In the genomic region with DNA sequence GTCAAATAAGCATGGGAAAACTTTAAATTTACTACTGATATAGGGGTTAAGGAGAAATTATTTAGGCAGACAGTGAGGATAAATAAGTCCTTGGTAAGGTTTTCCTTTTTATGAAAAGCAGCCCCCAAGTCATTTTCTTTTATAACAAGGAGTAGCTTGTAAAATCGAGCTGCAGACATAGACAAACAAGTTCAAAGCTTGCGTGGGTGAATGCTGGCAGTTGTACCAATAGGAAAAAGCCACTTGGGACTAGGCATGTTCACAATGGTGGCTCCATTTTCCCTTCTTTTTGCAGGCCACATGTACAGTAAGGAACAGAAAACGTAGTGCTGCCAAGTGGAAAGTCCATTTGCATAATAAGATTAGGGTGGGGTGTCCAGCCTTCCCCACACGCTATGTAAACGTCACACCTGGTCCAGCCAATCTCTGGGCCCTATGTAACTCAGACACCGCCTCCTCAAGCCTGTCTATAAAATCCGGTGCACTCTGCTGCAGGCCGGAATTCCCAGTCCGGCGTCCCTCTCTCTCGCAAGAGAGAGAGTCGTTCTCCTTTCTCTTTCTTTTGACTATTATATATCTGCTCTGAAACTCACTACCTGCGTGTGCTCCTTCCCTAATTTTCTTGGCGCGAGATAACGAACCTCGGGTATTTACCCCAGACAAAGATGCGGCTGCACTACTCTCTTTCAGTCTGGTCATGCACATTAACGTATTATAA, we compare ENCODE assay signal across 20 cellular contexts.
"Had no signal": no experiment of that assay in that cellular context is flagged by ENCODE, and none has a peak within 500 bp of the region (broad histone marks: within the 10 kb centered on the region; RNA-seq: fewer than 3 reads in every experiment).

No MANE protein-coding gene starts in this region.

- H3K4me3 Mint-ChIP-seq: activated naive CD4-positive, alpha-beta T cell treated with anti-CD3 and anti-CD28 coated beads, Interleukin-2, amount 10 ng/mL, durations not matched to agents 7 days and 5 days; activated naive CD8-positive, alpha-beta T cell treated with anti-CD3 and anti-CD28 coated beads, Interleukin-2, amount 50 U/mL, for 24 hours; naive thymus-derived CD8-positive, alpha-beta T cell; stimulated activated memory B cell treated with anti-CD40 and anti-IgM and Interleukin-4, amounts not matched to agents 10 μg/mL and 1 μg/mL and 100 μg/mL, for 72 hours had no signal

- DNase-seq: activated CD4-positive, CD25-positive, alpha-beta regulatory T cell treated with anti-CD3 and anti-CD28 coated beads, Interleukin-2, amount 50 U/mL, for 72 hours; activated CD8-positive, alpha-beta memory T cell treated with anti-CD3 and anti-CD28 coated beads for 24 hours; activated CD8-positive, alpha-beta memory T cell treated with anti-CD3 and anti-CD28 coated beads, Interleukin-2, amount 50 U/mL, for 48 hours; activated effector memory CD4-positive, alpha-beta T cell treated with Interleukin-2 at 50 U/mL for 16 hours; activated naive CD4-positive, alpha-beta T cell treated with anti-CD3 and anti-CD28 coated beads, Interleukin-2, amount 10 ng/mL, durations not matched to agents 7 days and 5 days; activated naive CD8-positive, alpha-beta T cell treated with anti-CD3 and anti-CD28 coated beads, Interleukin-2, amount 50 U/mL, for 24 hours; activated T-cell treated with anti-CD3 and anti-CD28 coated beads, Interleukin-2, amount 50 U/mL, for 48 hours; cerebellar nuclear complex; cortex of kidney; effector CD8-positive, alpha-beta T cell; foreskin fibroblast; mesenchymal stem cell; naive thymus-derived CD8-positive, alpha-beta T cell; pancreas; stimulated activated CD4-positive, alpha-beta T cell treated with anti-CD3 and anti-CD28 coated beads, Interleukin-4, amount 100 ng/mL, for 24 hours had no signal

- H3K4me3 ChIP-seq: breast epithelium, pancreas, smooth muscle cell had no signal

- H3K4me1 ChIP-seq: breast epithelium, pancreas had no signal

- FAIRE-seq: endothelial cell of umbilical vein, pancreas had no signal

- H3K36me3 Mint-ChIP-seq: activated naive CD4-positive, alpha-beta T cell treated with anti-CD3 and anti-CD28 coated beads, Interleukin-2, amount 10 ng/mL, durations not matched to agents 7 days and 5 days; naive thymus-derived CD8-positive, alpha-beta T cell; stimulated activated memory B cell treated with anti-CD40 and anti-IgM and Interleukin-4, amounts not matched to agents 10 μg/mL and 1 μg/mL and 100 μg/mL, for 72 hours had no signal

- ATAC-seq: activated naive CD8-positive, alpha-beta T cell treated with anti-CD3 and anti-CD28 coated beads, Interleukin-2, amount 50 U/mL, for 24 hours; naive thymus-derived CD8-positive, alpha-beta T cell; pancreas; sciatic nerve; stimulated activated memory B cell treated with anti-CD40 and anti-IgM and Interleukin-4, amounts not matched to agents 10 μg/mL and 1 μg/mL and 100 μg/mL, for 72 hours had no signal

- H3K9me3 Mint-ChIP-seq: activated naive CD4-positive, alpha-beta T cell treated with anti-CD3 and anti-CD28 coated beads, Interleukin-2, amount 10 ng/mL, durations not matched to agents 7 days and 5 days; activated naive CD8-positive, alpha-beta T cell treated with anti-CD3 and anti-CD28 coated beads, Interleukin-2, amount 50 U/mL, for 24 hours; naive thymus-derived CD8-positive, alpha-beta T cell; stimulated activated memory B cell treated with anti-CD40 and anti-IgM and Interleukin-4, amounts not matched to agents 10 μg/mL and 1 μg/mL and 100 μg/mL, for 72 hours had no signal

- H3K4me2 ChIP-seq: smooth muscle cell had no signal

- H3K27ac ChIP-seq: breast epithelium, pancreas had no signal

- H3K4me1 Mint-ChIP-seq: activated naive CD4-positive, alpha-beta T cell treated with anti-CD3 and anti-CD28 coated beads, Interleukin-2, amount 10 ng/mL, durations not matched to agents 7 days and 5 days; activated naive CD8-positive, alpha-beta T cell treated with anti-CD3 and anti-CD28 coated beads, Interleukin-2, amount 50 U/mL, for 24 hours; naive thymus-derived CD8-positive, alpha-beta T cell; stimulated activated memory B cell treated with anti-CD40 and anti-IgM and Interleukin-4, amounts not matched to agents 10 μg/mL and 1 μg/mL and 100 μg/mL, for 72 hours had no signal

- H3K27ac Mint-ChIP-seq: activated naive CD4-positive, alpha-beta T cell treated with anti-CD3 and anti-CD28 coated beads, Interleukin-2, amount 10 ng/mL, durations not matched to agents 7 days and 5 days; activated naive CD8-positive, alpha-beta T cell treated with anti-CD3 and anti-CD28 coated beads, Interleukin-2, amount 50 U/mL, for 24 hours; naive thymus-derived CD8-positive, alpha-beta T cell; stimulated activated memory B cell treated with anti-CD40 and anti-IgM and Interleukin-4, amounts not matched to agents 10 μg/mL and 1 μg/mL and 100 μg/mL, for 72 hours had no signal

- H3K9me3 ChIP-seq: breast epithelium, pancreas had no signal

- H3K36me3 ChIP-seq: breast epithelium, pancreas had no signal

- H3K27me3 Mint-ChIP-seq: stimulated activated memory B cell treated with anti-CD40 and anti-IgM and Interleukin-4, amounts not matched to agents 10 μg/mL and 1 μg/mL and 100 μg/mL, for 72 hours had no signal

- H3K27me3 ChIP-seq: breast epithelium, pancreas had no signal
